ENCODE assay signal across 22 cellular contexts in genomic region chr18:65057439-65058083, GRCh38.
A peak's percentile ranks its signal among the peaks of the same experiment; 100 is the strongest.
DNase-seq lines count a peak whose midpoint lies in the region; ATAC-seq and TF ChIP-seq lines count a peak whose summit lies in the region.
"Had no signal": no experiment of that assay in that cellular context is flagged by ENCODE, and none has a peak within 500 bp of the region (broad histone marks: within the 10 kb centered on the region; RNA-seq: fewer than 3 reads in every experiment).

No MANE protein-coding gene starts in this region.

- H3K9me3 ChIP-seq in PC-3 (ENCODE audit: low read length) (no peaks in the 10 kb centered on the region), left ventricle myocardium inferior (replicated peaks) (peaks cover 4% of the 10 kb centered on the region)
- H3K9me3 ChIP-seq: body of pancreas, colonic mucosa had no signal

- TF ChIP-seq CTCF in PC-3 (conservative IDR thresholded peaks at IDR 0.05; ENCODE audit: low read depth, low read length): no peak
- TF ChIP-seq CTCF in left ventricle myocardium inferior (IDR thresholded peaks at IDR 0.05; ENCODE audit: borderline replicate concordance): no peak

- H3K27me3 ChIP-seq in PC-3 (ENCODE audit: low read length) (no peaks in the 10 kb centered on the region), left ventricle myocardium inferior (ENCODE audit: low read depth) (no peaks in the 10 kb centered on the region)
- H3K27me3 ChIP-seq: body of pancreas, colonic mucosa, spleen had no signal

- no peaks in the 10 kb centered on the region for H3K79me2 ChIP-seq in PC-3 (ENCODE audit: low read length)

- H3K27ac Mint-ChIP-seq in activated naive CD8-positive, alpha-beta T cell treated with anti-CD3 and anti-CD28 coated beads, Interleukin-2, amount 50 U/mL, for 24 hours: no peak overlapping the region
- H3K27ac Mint-ChIP-seq: activated CD8-positive, alpha-beta T cell treated with anti-CD3 and anti-CD28 coated beads for 36 hours; activated naive CD8-positive, alpha-beta T cell; activated T-cell treated with anti-CD3 and anti-CD28 coated beads, Interleukin-2, amount 50 U/mL, for 72 hours; CD4-positive, CD25-positive, alpha-beta regulatory T cell; mesothelial cell of epicardium; nephron progenitor cell; WTC11 had no signal

- H3K4me3 ChIP-seq in PC-3 (ENCODE audit: low read length) (no peak overlapping the region), left ventricle myocardium inferior (peak overlapping the region; percentile 49)
- H3K4me3 ChIP-seq: body of pancreas, colonic mucosa had no signal

- no peaks in the 10 kb centered on the region for H3K36me3 Mint-ChIP-seq in activated naive CD8-positive, alpha-beta T cell treated with anti-CD3 and anti-CD28 coated beads, Interleukin-2, amount 50 U/mL, for 24 hours (ENCODE audit: low read depth)
- H3K36me3 Mint-ChIP-seq: activated naive CD8-positive, alpha-beta T cell; CD4-positive, CD25-positive, alpha-beta regulatory T cell; mesothelial cell of epicardium; WTC11 had no signal

- intact Hi-C loops in Right ventricle myocardium inferior (cut with DNase I): loop anchor here (5.0 kb wide), 1 partner anchor 65 kb away; no protein-coding TSS in a partner anchor
- intact Hi-C loops in cardiac septum (cut with DNase I): no loop called here
- intact Hi-C loops in PC-3 (cut with micrococcal nuclease): no loop called here
- intact Hi-C loops in left ventricle myocardium inferior (cut with micrococcal nuclease): no loop called here

- no peaks in the 10 kb centered on the region for H4K20me1 ChIP-seq in PC-3 (ENCODE audit: low read length)

- no TSS peak for BruUV-seq in PC-3 (replicated peaks; lab: Mats Ljungman, UMichigan)

- POLR2A ChIA-PET in PC-3 (lab: Charles Lee; ENCODE audit: unreplicated experiment): no interaction called here

- peak overlapping the region; percentile 31 for H3K4me2 ChIP-seq in PC-3 (ENCODE audit: low read length)

- H3K4me3 Mint-ChIP-seq in activated naive CD8-positive, alpha-beta T cell treated with anti-CD3 and anti-CD28 coated beads, Interleukin-2, amount 50 U/mL, for 24 hours: no peak overlapping the region
- H3K4me3 Mint-ChIP-seq: activated CD8-positive, alpha-beta T cell treated with anti-CD3 and anti-CD28 coated beads for 36 hours; activated naive CD8-positive, alpha-beta T cell; activated T-cell treated with anti-CD3 and anti-CD28 coated beads, Interleukin-2, amount 50 U/mL, for 72 hours; CD4-positive, CD25-positive, alpha-beta regulatory T cell; mesothelial cell of epicardium; nephron progenitor cell; WTC11 had no signal

- ATAC-seq in Right ventricle myocardium inferior (peak; percentile 42), PC-3 (no peak), GM21390 (IDR thresholded peaks at IDR 0.05; ENCODE audit: unreplicated experiment) (no peak), GM19035 (IDR thresholded peaks at IDR 0.05; ENCODE audit: unreplicated experiment) (no peak)
- ATAC-seq in activated naive CD8-positive, alpha-beta T cell treated with anti-CD3 and anti-CD28 coated beads, Interleukin-2, amount 50 U/mL, for 24 hours: no peak
- ATAC-seq: activated CD8-positive, alpha-beta T cell treated with anti-CD3 and anti-CD28 coated beads for 36 hours; activated T-cell treated with anti-CD3 and anti-CD28 coated beads, Interleukin-2, amount 50 U/mL, for 72 hours; body of pancreas; WTC11 had no signal

- H3F3A ChIP-seq in PC-3 (ENCODE audit: low read length, unreplicated experiment): no peaks in the 10 kb centered on the region

- H3K36me3 ChIP-seq in PC-3 (ENCODE audit: low read depth, low read length): no peaks in the 10 kb centered on the region
- H3K36me3 ChIP-seq in left ventricle myocardium inferior: no peaks in the 10 kb centered on the region
- H3K36me3 ChIP-seq: colonic mucosa, spleen had no signal

- H3K9me3 Mint-ChIP-seq in activated naive CD8-positive, alpha-beta T cell treated with anti-CD3 and anti-CD28 coated beads, Interleukin-2, amount 50 U/mL, for 24 hours: peaks cover 12% of the 10 kb centered on the region
- H3K9me3 Mint-ChIP-seq: mesothelial cell of epicardium, nephron progenitor cell had no signal

- no peak overlapping the region for H3K9ac ChIP-seq in PC-3 (ENCODE audit: low read length)

- no peaks in the 10 kb centered on the region for H3K9me2 ChIP-seq in PC-3 (replicated peaks; ENCODE audit: low read length)

- H2AFZ ChIP-seq in PC-3 (ENCODE audit: low read length): 0 out of 2 replicates have a peak overlapping the region, but pooled peaks have one; percentile 16

- CTCF ChIA-PET in PC-3 (lab: Charles Lee): no interaction called here

- DNase-seq in Right ventricle myocardium inferior (ENCODE audit: missing footprints) (no peak), cardiac septum (ENCODE audit: low spot score) (no peak), PC-3 (no peak), left ventricle myocardium inferior (no peak), D341Med (ENCODE audit: low spot score) (no peak)
- no peak for DNase-seq in activated naive CD8-positive, alpha-beta T cell treated with anti-CD3 and anti-CD28 coated beads, Interleukin-2, amount 50 U/mL, for 24 hours
- DNase-seq: activated CD8-positive, alpha-beta T cell treated with anti-CD3 and anti-CD28 coated beads for 36 hours; activated T-cell treated with anti-CD3 and anti-CD28 coated beads, Interleukin-2, amount 50 U/mL, for 72 hours; body of pancreas; CD4-positive, CD25-positive, alpha-beta regulatory T cell; colonic mucosa; hippocampal formation; NCI-H2029 treated with DMSO at 0.1 percent for 48 hours; NCI-H524; nephron progenitor cell; spleen had no signal

- H3K27me3 Mint-ChIP-seq in activated naive CD8-positive, alpha-beta T cell treated with anti-CD3 and anti-CD28 coated beads, Interleukin-2, amount 50 U/mL, for 24 hours: no peaks in the 10 kb centered on the region
- H3K27me3 Mint-ChIP-seq: activated CD8-positive, alpha-beta T cell treated with anti-CD3 and anti-CD28 coated beads for 36 hours; activated naive CD8-positive, alpha-beta T cell; CD4-positive, CD25-positive, alpha-beta regulatory T cell had no signal

- H3K4me1 Mint-ChIP-seq in activated naive CD8-positive, alpha-beta T cell treated with anti-CD3 and anti-CD28 coated beads, Interleukin-2, amount 50 U/mL, for 24 hours: no peaks in the 10 kb centered on the region
- H3K4me1 Mint-ChIP-seq: CD4-positive, CD25-positive, alpha-beta regulatory T cell; mesothelial cell of epicardium; nephron progenitor cell; WTC11 had no signal

- H3K4me1 ChIP-seq in PC-3 (ENCODE audit: insufficient read depth, low read length) (no peaks in the 10 kb centered on the region), left ventricle myocardium inferior (peaks cover 7% of the 10 kb centered on the region)
- H3K4me1 ChIP-seq: body of pancreas, colonic mucosa, spleen had no signal

- H3K27ac ChIP-seq in PC-3 (ENCODE audit: low read length) (no peak overlapping the region), left ventricle myocardium inferior (replicated peaks) (peak overlapping the region; percentile 43)
- H3K27ac ChIP-seq: body of pancreas, colonic mucosa, RWPE1, spleen had no signal
